ENCODE assay signal across 27 cellular contexts in the genomic region with DNA sequence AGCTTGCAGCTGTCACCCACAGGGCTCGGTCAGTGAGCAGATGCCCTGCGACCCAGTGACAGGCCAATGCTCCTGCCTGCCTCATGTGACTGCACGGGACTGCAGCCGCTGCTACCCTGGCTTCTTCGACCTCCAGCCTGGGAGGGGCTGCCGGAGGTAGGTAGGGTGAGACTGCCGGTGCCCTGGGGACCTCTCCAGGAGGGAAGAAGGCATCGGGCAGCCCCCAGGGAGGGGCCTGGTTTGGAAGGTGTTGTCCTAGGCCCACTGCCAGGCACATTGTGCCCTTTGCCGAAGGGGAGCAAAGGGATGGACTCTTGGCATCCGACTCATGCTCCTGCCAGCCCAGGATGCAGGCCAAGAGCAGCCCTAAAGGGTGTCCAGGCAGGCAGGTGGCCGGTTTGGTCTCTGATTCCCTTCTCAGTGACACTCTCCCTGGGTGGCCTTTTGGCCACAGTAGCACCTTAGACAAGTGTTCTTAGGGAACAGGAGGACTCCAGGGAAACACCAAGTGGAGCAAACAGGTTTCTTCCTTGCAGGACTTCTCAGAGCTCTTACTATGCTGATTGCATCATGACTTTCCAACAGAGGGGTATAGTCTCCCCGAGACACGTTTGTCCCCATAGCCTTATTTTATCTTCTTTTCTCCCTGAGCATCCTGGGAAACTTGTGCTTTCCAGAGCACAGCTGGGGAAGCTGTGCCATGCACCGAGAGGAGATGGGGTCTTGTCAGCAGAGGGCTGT. TPM values are rescaled to one million over a fixed set of nuclear protein-coding genes. Genes with fewer than 3 reads are reported as not detected.
"Had no signal": no experiment of that assay in that cellular context is flagged by ENCODE, and none has a peak within 500 bp of the region (broad histone marks: within the 10 kb centered on the region; RNA-seq: fewer than 3 reads in every experiment).

No MANE protein-coding gene starts in this region.

- H3K4me1 ChIP-seq: ascending aorta, sigmoid colon, stomach, tibial artery, upper lobe of right lung had no signal

- ATAC-seq: activated CD4-positive, CD25-positive, alpha-beta regulatory T cell treated with anti-CD3 and anti-CD28 coated beads, Interleukin-2, amount 50 U/mL, for 24 hours; effector memory CD8-positive, alpha-beta T cell; naive thymus-derived CD8-positive, alpha-beta T cell; stimulated activated naive B cell treated with anti-CD40 and anti-IgM and Interleukin-4, amounts not matched to agents 10 μg/mL and 1 μg/mL and 100 μg/mL, for 72 hours had no signal

- H3K4me2 ChIP-seq: smooth muscle cell had no signal

- H3K9me3 ChIP-seq: ascending aorta, sigmoid colon, stomach, tibial artery, upper lobe of right lung had no signal

- DNase-seq: activated CD4-positive, alpha-beta memory T cell treated with anti-CD3 and anti-CD28 coated beads for 36 hours; activated CD4-positive, alpha-beta T cell treated with anti-CD3 and anti-CD28 coated beads for 48 hours; activated CD8-positive, alpha-beta memory T cell treated with anti-CD3 and anti-CD28 coated beads, Interleukin-2, amount 50 U/mL, for 4 hours; activated gamma-delta T cell; activated naive CD4-positive, alpha-beta T cell treated with anti-CD3 and anti-CD28 coated beads, Interleukin-2, amount 10 ng/mL, durations not matched to agents 7 days and 5 days; activated naive CD8-positive, alpha-beta T cell treated with anti-CD3 and anti-CD28 coated beads, Interleukin-2, amount 10 ng/mL, durations not matched to agents 7 days and 5 days; activated T-cell treated with anti-CD3 and anti-CD28 coated beads, Interleukin-2, amount 50 U/mL, for 1 hour; cortex of kidney; effector memory CD8-positive, alpha-beta T cell; foreskin fibroblast; head of caudate nucleus; kidney glomerular epithelial cell; naive thymus-derived CD8-positive, alpha-beta T cell; sigmoid colon; stimulated activated CD4-positive, alpha-beta T cell treated with anti-CD3 and anti-CD28 coated beads, Interleukin-1b, Interleukin-23, amount 100 ng/mL, for 48 hours; stimulated activated CD4-positive, alpha-beta T cell treated with anti-CD3 and anti-CD28 coated beads, Interleukin-4, amount 100 ng/mL, for 4 hours; stimulated activated naive B cell treated with anti-CD40 and anti-IgM and Interleukin-4, amounts not matched to agents 10 μg/mL and 1 μg/mL and 100 μg/mL, for 72 hours; stomach; T-helper 1 cell; T-helper 9 cell; tibial artery; upper lobe of right lung; WERI-Rb-1 had no signal

- H3K36me3 ChIP-seq: ascending aorta, cardiac muscle cell, sigmoid colon, stomach, tibial artery, upper lobe of right lung, WERI-Rb-1 had no signal

- H3K4me3 ChIP-seq: ascending aorta, cardiac muscle cell, sigmoid colon, smooth muscle cell, stomach, tibial artery, upper lobe of right lung had no signal

- H3K27ac ChIP-seq: ascending aorta, cardiac muscle cell, sigmoid colon, stomach, tibial artery, upper lobe of right lung, WERI-Rb-1 had no signal

- H3K27me3 ChIP-seq: ascending aorta, cardiac muscle cell, sigmoid colon, upper lobe of right lung had no signal

RNA-seq across cellular contexts. Expression of a gene that starts 28.1 kb away (rescaled TPM):
- total RNA-seq: naive thymus-derived CD8-positive, alpha-beta T cell had no signal
- polyA plus RNA-seq: naive thymus-derived CD8-positive, alpha-beta T cell had no signal
